Comparison of ENCODE assay signal across 10 cellular contexts in genomic region chr17:15630930-15631453, GRCh38. TPM values are rescaled to one million over a fixed set of nuclear protein-coding genes. Genes with fewer than 3 reads are reported as not detected.
A peak's percentile ranks its signal among the peaks of the same experiment; 100 is the strongest.
DNase-seq lines count a peak whose midpoint lies in the region; ATAC-seq, FAIRE-seq and TF ChIP-seq lines count a peak whose summit lies in the region.
"Not testable (repeated sequence)": the region's sequence is repeated elsewhere in the genome, so short reads cannot be mapped to it uniquely, and the experiment has no call there.
"Had no signal": no experiment of that assay in that cellular context is flagged by ENCODE, and none has a peak within 500 bp of the region (broad histone marks: within the 10 kb centered on the region; RNA-seq: fewer than 3 reads in every experiment).

No MANE protein-coding gene starts in this region.

- not testable (repeated sequence) for TF ChIP-seq CTCF in A549 (IDR thresholded peaks at IDR 0.05); astrocyte (IDR thresholded peaks at IDR 0.05; ENCODE audit: insufficient read depth, low read depth, low read length); lower lobe of right lung (IDR thresholded peaks at IDR 0.05)

- not testable (repeated sequence) for H3K36me3 ChIP-seq in astrocyte (ENCODE audit: insufficient read depth, low read length); lower lobe of right lung

- H3K27ac ChIP-seq in A549; astrocyte (ENCODE audit: low read depth, low read length); lower lobe of right lung: not testable (repeated sequence)

- H3K9me3 ChIP-seq in A549; astrocyte (ENCODE audit: insufficient read depth, low read depth, low read length); lower lobe of right lung: not testable (repeated sequence)

- H3K9me3 Mint-ChIP-seq in astrocyte (ENCODE audit: unreplicated experiment): not testable (repeated sequence)

- not testable (repeated sequence) for H4K20me1 ChIP-seq in astrocyte (ENCODE audit: insufficient read depth, low read length)

- not testable (repeated sequence) for H3K4me3 ChIP-seq in A549; astrocyte (ENCODE audit: insufficient read depth, low read depth, low read length); lower lobe of right lung

- not testable (repeated sequence) for H3K27ac Mint-ChIP-seq in astrocyte (ENCODE audit: unreplicated experiment)

- not testable (repeated sequence) for TF ChIP-seq EP300 in A549 (IDR thresholded peaks at IDR 0.05)

- H3K9ac ChIP-seq in astrocyte (ENCODE audit: low read length): not testable (repeated sequence)

- H3K79me2 ChIP-seq in astrocyte (ENCODE audit: insufficient read depth, low read length): not testable (repeated sequence)

- H3K4me2 ChIP-seq in A549; astrocyte (ENCODE audit: low read length): not testable (repeated sequence)

- H3K27me3 ChIP-seq in astrocyte (ENCODE audit: insufficient read depth, low read length); lower lobe of right lung (ENCODE audit: low read depth): not testable (repeated sequence)

- intact Hi-C loops in lower lobe of right lung (cut with DNase I): not testable (repeated sequence)

- ATAC-seq in A549: peak in 1 of 2 experiments; percentile 35; a peak in 3 of 6 replicates
- peak; percentile 30 to 49 for ATAC-seq in lower lobe of right lung

- not testable (repeated sequence) for H3K4me1 Mint-ChIP-seq in astrocyte (ENCODE audit: low read depth, unreplicated experiment)

- TF ChIP-seq RAD21 in A549 (conservative IDR thresholded peaks at IDR 0.05 in 1 of 2, IDR thresholded peaks at IDR 0.05 in 1 of 2): not testable (repeated sequence)

- peaks cover 26% of the 10 kb centered on the region for H3K36me3 Mint-ChIP-seq in astrocyte (ENCODE audit: low read depth, unreplicated experiment)

- not testable (repeated sequence) for H3K27me3 Mint-ChIP-seq in astrocyte (ENCODE audit: low read depth, unreplicated experiment)

- TF ChIP-seq POLR2A in A549 (IDR thresholded peaks at IDR 0.05; ENCODE audit: low read length); H54 (IDR thresholded peaks at IDR 0.05; ENCODE audit: low read depth, low read length): not testable (repeated sequence)

- H2AFZ ChIP-seq in astrocyte (ENCODE audit: low read depth, low read length): not testable (repeated sequence)

- WGBS in A549 (ENCODE audit: missing lambda C conversion rate): 80% methylated on average over 2 of the region's 2 CpGs

- CTCF ChIA-PET in A549 (lab: Yijun Ruan, JAX): not testable (repeated sequence)

- FAIRE-seq in A549 (lab: Jason Lieb, UNC) (peak; percentile 97), H54 (lab: Jason Lieb, UNC) (peak; percentile 68), astrocyte (lab: Jason Lieb, UNC) (peak; percentile 73), endometrium (lab: Jason Lieb, UNC) (peak; percentile 29)

- not testable (repeated sequence) for H3K4me3 Mint-ChIP-seq in astrocyte (ENCODE audit: unreplicated experiment)

- POLR2A ChIA-PET in A549 (lab: Yijun Ruan, JAX): not testable (repeated sequence)

- H3K4me1 ChIP-seq in A549: peaks cover 12% of the 10 kb centered on the region; the same call in 2 of the 3 replicates
- not testable (repeated sequence) for H3K4me1 ChIP-seq in astrocyte (ENCODE audit: insufficient read depth, low read length); lower lobe of right lung

- not testable (repeated sequence) for DNase-seq in A549 (ENCODE audit: low read depth in 1 of 2, low spot score in 1 of 2); H54 (ENCODE audit: insufficient read length, low spot score); astrocyte (ENCODE audit: low read depth); lower lobe of right lung
- DNase-seq in LHCN-M2 (ENCODE audit: low read depth) (peak; percentile 44), iris pigment epithelial cell (ENCODE audit: low read depth) (peak; percentile 51)

TF ChIP-seq in A549, 52 proteins besides CTCF, POLR2A, EP300 and RAD21:
- TF ChIP-seq CEBPB (IDR thresholded peaks at IDR 0.05): 0 out of 4 replicates have a peak, but pooled peaks of 1 of the 2 experiments have one; percentile 30

RNA-seq across cellular contexts. Expression of gene FBXW10B, which starts 11.5 kb away (rescaled TPM):
- polyA plus RNA-seq in A549 (2011; rRNA removed) (9.6 and 10.4 TPM in 2 replicates), A549 (2017; fragmentation: RNase III; extraction: RNeasy Plus Mini Kit Qiagen cat#74134 plus additional on column Dnase treatment) (14.3 to 19.5 TPM (median 15.3 TPM) in 3 replicates)
- polyA plus RNA-seq in A549 (2012; cell fraction: cytosol; rRNA removed): 4.7 and 5.8 TPM in 2 replicates
- polyA plus RNA-seq in A549 (2012; cell fraction: nucleus; rRNA removed): 36.0 and 53.9 TPM in 2 replicates
- 37.1 and 37.8 TPM in 2 replicates for polyA minus RNA-seq in A549 (2011; rRNA and poly(A)+ RNA removed)
- total RNA-seq in LHCN-M2 (2014; rRNA removed) (0.83 and 1.1 TPM in 2 replicates), astrocyte (2.4 and 3.9 TPM in 2 replicates), lower lobe of right lung (0.74 TPM)
- polyA plus RNA-seq in LHCN-M2 (2012): 1.2 TPM
- total RNA-seq: G401 had no signal
- polyA plus RNA-seq: CD14-positive monocyte; CD4-positive, alpha-beta memory T cell had no signal

RNA-seq across cellular contexts. Expression of gene TRIM16, which starts 53.1 kb away (rescaled TPM):
- polyA plus RNA-seq in A549 (2011; rRNA removed): 275 and 301 TPM in 2 replicates
- polyA plus RNA-seq in A549 (2012; cell fraction: cytosol; rRNA removed): 218 and 250 TPM in 2 replicates
- polyA plus RNA-seq in A549 (2012; cell fraction: nucleus; rRNA removed): 179 and 219 TPM in 2 replicates
- polyA plus RNA-seq in A549 (2017; fragmentation: RNase III; extraction: RNeasy Plus Mini Kit Qiagen cat#74134 plus additional on column Dnase treatment): 293 to 322 TPM (median 297 TPM) in 3 replicates
- polyA minus RNA-seq in A549 (2011; rRNA and poly(A)+ RNA removed): 352 and 361 TPM in 2 replicates
- total RNA-seq in LHCN-M2 (2014; rRNA removed): 48.5 TPM in 2 replicates
- polyA plus RNA-seq in LHCN-M2 (2012): 72.4 TPM
- 43.3 and 44.8 TPM in 2 replicates for total RNA-seq in astrocyte
- total RNA-seq in lower lobe of right lung: 20.6 TPM
